In the genomic region with DNA sequence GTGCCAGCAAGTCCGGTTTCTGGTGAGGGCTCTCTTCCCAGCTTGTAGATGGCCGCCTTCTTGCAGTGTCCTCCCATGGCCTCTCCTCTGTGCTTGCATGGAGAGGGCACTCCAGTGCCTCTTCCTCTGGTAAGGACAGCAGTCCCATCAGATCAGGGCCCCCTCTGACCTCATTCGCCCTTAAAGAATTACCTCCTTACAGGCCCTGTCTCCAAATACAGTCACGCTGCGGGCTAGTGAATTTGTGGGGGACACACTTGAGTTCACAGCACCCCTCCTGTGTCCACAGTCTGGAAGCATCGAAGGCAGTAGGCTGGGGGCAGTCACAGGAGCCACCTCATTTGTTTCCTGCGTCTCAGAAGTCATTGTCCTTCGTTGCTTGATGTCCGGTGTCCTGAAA, we compare ENCODE assay signal across 27 cellular contexts.
"Had no signal": no experiment of that assay in that cellular context is flagged by ENCODE, and none has a peak within 500 bp of the region (broad histone marks: within the 10 kb centered on the region; RNA-seq: fewer than 3 reads in every experiment).

No MANE protein-coding gene starts in this region.

- H3K27me3 Mint-ChIP-seq: activated CD4-positive, alpha-beta memory T cell treated with anti-CD3 and anti-CD28 coated beads, Interleukin-2, amount 10 ng/mL, durations not matched to agents 7 days and 5 days; activated CD4-positive, alpha-beta T cell treated with anti-CD3 and anti-CD28 coated beads for 36 hours; activated naive CD8-positive, alpha-beta T cell treated with anti-CD3 and anti-CD28 coated beads, Interleukin-2, amount 10 ng/mL, durations not matched to agents 7 days and 5 days had no signal

- FAIRE-seq: bronchial epithelial cell had no signal

- H3K4me3 ChIP-seq: adrenal gland, SJCRH30 had no signal

- H3K27ac ChIP-seq: adrenal gland, SJCRH30, VCaP had no signal

- H3K9me3 Mint-ChIP-seq: activated CD4-positive, alpha-beta memory T cell treated with anti-CD3 and anti-CD28 coated beads, Interleukin-2, amount 10 ng/mL, durations not matched to agents 7 days and 5 days; activated naive CD4-positive, alpha-beta T cell treated with anti-CD3 and anti-CD28 coated beads, Interleukin-2, amount 10 ng/mL, durations not matched to agents 7 days and 5 days; activated naive CD8-positive, alpha-beta T cell treated with anti-CD3 and anti-CD28 coated beads, Interleukin-2, amount 10 ng/mL, durations not matched to agents 7 days and 5 days; activated T-cell treated with anti-CD3 and anti-CD28 coated beads, Interleukin-2, amount 50 U/mL, for 72 hours; activated T-helper 2 cell treated with anti-CD3 and anti-CD28 coated beads, Interferon-gamma antibody, Interleukin-2, Interleukin-4, amounts not matched to agents 10 μg/mL and 5 μg/mL and 100 μg/mL, durations not matched to agents 14 hours and 24 hours and 36 hours had no signal

- H3K36me3 ChIP-seq: adrenal gland, SJCRH30 had no signal

- ATAC-seq: activated CD4-positive, alpha-beta T cell treated with anti-CD3 and anti-CD28 coated beads for 36 hours; activated T-cell treated with anti-CD3 and anti-CD28 coated beads, Interleukin-2, amount 50 U/mL, for 72 hours; Right ventricle myocardium inferior had no signal

- H3K9ac ChIP-seq: SK-N-SH had no signal

- H3K27me3 ChIP-seq: adrenal gland, SJCRH30 had no signal

- H3K9me3 ChIP-seq: adrenal gland, SJCRH30, SK-N-SH had no signal

- H3K27ac Mint-ChIP-seq: activated CD4-positive, alpha-beta memory T cell treated with anti-CD3 and anti-CD28 coated beads, Interleukin-2, amount 10 ng/mL, durations not matched to agents 7 days and 5 days; activated CD4-positive, alpha-beta T cell treated with anti-CD3 and anti-CD28 coated beads for 36 hours; activated naive CD4-positive, alpha-beta T cell treated with anti-CD3 and anti-CD28 coated beads, Interleukin-2, amount 10 ng/mL, durations not matched to agents 7 days and 5 days; activated naive CD8-positive, alpha-beta T cell treated with anti-CD3 and anti-CD28 coated beads, Interleukin-2, amount 10 ng/mL, durations not matched to agents 7 days and 5 days; activated T-cell treated with anti-CD3 and anti-CD28 coated beads, Interleukin-2, amount 50 U/mL, for 72 hours; activated T-helper 2 cell treated with anti-CD3 and anti-CD28 coated beads, Interferon-gamma antibody, Interleukin-2, Interleukin-4, amounts not matched to agents 10 μg/mL and 5 μg/mL and 100 μg/mL, durations not matched to agents 14 hours and 24 hours and 36 hours had no signal

- H3K4me3 Mint-ChIP-seq: activated CD4-positive, alpha-beta memory T cell treated with anti-CD3 and anti-CD28 coated beads, Interleukin-2, amount 10 ng/mL, durations not matched to agents 7 days and 5 days; activated CD4-positive, alpha-beta T cell treated with anti-CD3 and anti-CD28 coated beads for 36 hours; activated naive CD4-positive, alpha-beta T cell treated with anti-CD3 and anti-CD28 coated beads, Interleukin-2, amount 10 ng/mL, durations not matched to agents 7 days and 5 days; activated naive CD8-positive, alpha-beta T cell treated with anti-CD3 and anti-CD28 coated beads, Interleukin-2, amount 10 ng/mL, durations not matched to agents 7 days and 5 days; activated T-cell treated with anti-CD3 and anti-CD28 coated beads, Interleukin-2, amount 50 U/mL, for 72 hours had no signal

- H3K4me2 ChIP-seq: SK-N-SH had no signal

- H3K4me1 ChIP-seq: SJCRH30 had no signal

- H3K36me3 Mint-ChIP-seq: activated naive CD4-positive, alpha-beta T cell treated with anti-CD3 and anti-CD28 coated beads, Interleukin-2, amount 10 ng/mL, durations not matched to agents 7 days and 5 days; activated naive CD8-positive, alpha-beta T cell treated with anti-CD3 and anti-CD28 coated beads, Interleukin-2, amount 10 ng/mL, durations not matched to agents 7 days and 5 days had no signal

- DNase-seq: activated CD4-positive, alpha-beta memory T cell treated with anti-CD3 and anti-CD28 coated beads, Interleukin-2, amount 10 ng/mL, durations not matched to agents 7 days and 5 days; activated CD4-positive, alpha-beta T cell treated with anti-CD3 and anti-CD28 coated beads for 36 hours; activated CD4-positive, alpha-beta T cell treated with anti-CD3 and anti-CD28 coated beads, Interleukin-2, amount 50 U/mL, for 1 hour; activated CD8-positive, alpha-beta memory T cell treated with anti-CD3 and anti-CD28 coated beads, Interleukin-2, amount 50 U/mL, for 4 hours; activated gamma-delta T cell treated with Interleukin-2 at 50 U/mL for 16 hours; activated naive CD4-positive, alpha-beta T cell treated with anti-CD3 and anti-CD28 coated beads, Interleukin-2, amount 10 ng/mL, durations not matched to agents 7 days and 5 days; activated naive CD8-positive, alpha-beta T cell treated with anti-CD3 and anti-CD28 coated beads, Interleukin-2, amount 10 ng/mL, durations not matched to agents 7 days and 5 days; activated T-cell treated with anti-CD3 and anti-CD28 coated beads, Interleukin-2, amount 50 U/mL, for 72 hours; adrenal gland; anterior cingulate cortex; Kasumi-1; KBM-7; NCI-H1048; NCI-H146; NCI-H187 treated with DMSO at 0.1 percent for 48 hours; NCI-H2081 treated with DMSO at 0.1 percent for 48 hours; NCI-H2171; NCI-H2227 treated with DMSO at 0.1 percent for 48 hours; NCI-H526; NCI-H82; SJCRH30; SK-N-SH; T-helper 1 cell had no signal
